9 cellular contexts compared by ENCODE assay signal in the genomic region with DNA sequence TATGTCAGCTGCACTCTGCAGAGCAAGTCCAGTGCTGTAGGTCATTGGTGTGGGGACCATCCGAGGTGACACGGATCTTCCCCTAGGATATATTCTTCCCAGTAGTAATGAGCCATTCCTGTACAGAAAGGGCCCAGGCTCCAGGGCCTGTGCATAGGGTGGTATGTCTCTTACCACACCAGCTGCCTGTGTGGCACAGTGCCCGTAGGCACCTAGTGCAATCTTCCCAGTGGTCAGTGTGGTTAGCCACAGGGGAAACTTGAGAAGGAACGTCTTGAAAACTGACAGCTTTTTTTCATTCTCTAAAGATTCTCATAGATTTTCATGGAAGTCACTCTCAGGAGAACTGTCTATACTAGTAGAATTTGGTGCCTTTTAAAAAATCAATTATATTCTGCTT. TPM values are rescaled to one million over a fixed set of nuclear protein-coding genes. Genes with fewer than 3 reads are reported as not detected.
A peak's percentile ranks its signal among the peaks of the same experiment; 100 is the strongest.
DNase-seq lines count a peak whose midpoint lies in the region; ATAC-seq, FAIRE-seq and TF ChIP-seq lines count a peak whose summit lies in the region.
"Had no signal": no experiment of that assay in that cellular context is flagged by ENCODE, and none has a peak within 500 bp of the region (broad histone marks: within the 10 kb centered on the region; RNA-seq: fewer than 3 reads in every experiment).

No MANE protein-coding gene starts in this region.

- H3K27ac Mint-ChIP-seq in WTC11, result 0 out of 2 replicates have a peak overlapping the region, but pooled peaks have one; percentile 19
- no peak overlapping the region for H3K27ac Mint-ChIP-seq in natural killer cell
- H3K27ac Mint-ChIP-seq in T-helper 2 cell treated with Interferon-gamma antibody and Interleukin-4, amounts not matched to agents 5 μg/mL and 100 μg/mL, for 36 hours, result no peak overlapping the region

- DNase-seq in GF-D8 (lab: John Stamatoyannopoulos, UW) (peak; percentile 63), HTR-8/SVneo (ENCODE audit: insufficient read length, low spot score) (peak; percentile 45), WTC11 (ENCODE audit: low spot score) (no peak), natural killer cell (no peak), NCI-H446 (lab: John Stamatoyannopoulos, UW) (no peak), ureter (ENCODE audit: low spot score) (no peak)
- DNase-seq in T-helper 2 cell treated with Interferon-gamma antibody and Interleukin-4, amounts not matched to agents 5 μg/mL and 100 μg/mL, for 36 hours (ENCODE audit: low spot score), result no peak

- no peaks in the 10 kb centered on the region for H3K9me3 Mint-ChIP-seq in WTC11
- no peaks in the 10 kb centered on the region for H3K9me3 Mint-ChIP-seq in natural killer cell
- no peaks in the 10 kb centered on the region for H3K9me3 Mint-ChIP-seq in T-helper 2 cell treated with Interferon-gamma antibody and Interleukin-4, amounts not matched to agents 5 μg/mL and 100 μg/mL, for 36 hours
- H3K9me3 Mint-ChIP-seq: brain had no signal

- H3K36me3 Mint-ChIP-seq in WTC11 (no peaks in the 10 kb centered on the region), natural killer cell (no peaks in the 10 kb centered on the region)
- no peaks in the 10 kb centered on the region for H3K36me3 Mint-ChIP-seq in T-helper 2 cell treated with Interferon-gamma antibody and Interleukin-4, amounts not matched to agents 5 μg/mL and 100 μg/mL, for 36 hours (ENCODE audit: low read depth)
- H3K36me3 Mint-ChIP-seq: brain had no signal

- FAIRE-seq in HTR-8/SVneo (lab: Jason Lieb, UNC), result peak; percentile 91

- POLR2A ChIA-PET in WTC11 (lab: Charles Lee), result no interaction called here

- H3K4me3 Mint-ChIP-seq in WTC11 (no peak overlapping the region), natural killer cell (no peak overlapping the region)
- H3K4me3 Mint-ChIP-seq in T-helper 2 cell treated with Interferon-gamma antibody and Interleukin-4, amounts not matched to agents 5 μg/mL and 100 μg/mL, for 36 hours, result no peak overlapping the region
- H3K4me3 Mint-ChIP-seq: brain had no signal

- H3K4me1 Mint-ChIP-seq in WTC11, result peaks cover 7% of the 10 kb centered on the region
- peaks cover 8 to 10% of the 10 kb centered on the region in 2 donors for H3K4me1 Mint-ChIP-seq in natural killer cell
- H3K4me1 Mint-ChIP-seq in T-helper 2 cell treated with Interferon-gamma antibody and Interleukin-4, amounts not matched to agents 5 μg/mL and 100 μg/mL, for 36 hours (ENCODE audit: low read depth), result peaks cover 1% of the 10 kb centered on the region

- TF ChIP-seq CTCF in WTC11 (IDR thresholded peaks at IDR 0.05) (no peak), natural killer cell (IDR thresholded peaks at IDR 0.05) (no peak)

- intact Hi-C loops in natural killer cell (cut with micrococcal nuclease), result no loop called here

- H3K27me3 Mint-ChIP-seq in WTC11 (ENCODE audit: low read depth) (no peaks in the 10 kb centered on the region), natural killer cell (ENCODE audit: low read depth in 2 of 2) (peaks cover 2 to 6% of the 10 kb centered on the region in 2 donors)
- H3K27me3 Mint-ChIP-seq in T-helper 2 cell treated with Interferon-gamma antibody and Interleukin-4, amounts not matched to agents 5 μg/mL and 100 μg/mL, for 36 hours (ENCODE audit: low read depth), result no peaks in the 10 kb centered on the region
- H3K27me3 Mint-ChIP-seq: brain had no signal

- ATAC-seq in WTC11, result no peak
- peak in 2 of 3 donors; percentile 46 to 70 for ATAC-seq in natural killer cell
- ATAC-seq in HG03095 (IDR thresholded peaks at IDR 0.05; ENCODE audit: unreplicated experiment), result no peak

- CTCF ChIA-PET in WTC11 (lab: Charles Lee), result interaction anchor here (1.6 to 3.8 kb wide), 3 partner anchors 9 to 25 kb away, joined by 5 to 37 read pairs (median 6); no protein-coding TSS in a partner anchor

TF ChIP-seq in WTC11, 78 proteins besides CTCF, POLR2A, EP300 and RAD21 (continues in another document):
- TF ChIP-seq, protein P1, sequence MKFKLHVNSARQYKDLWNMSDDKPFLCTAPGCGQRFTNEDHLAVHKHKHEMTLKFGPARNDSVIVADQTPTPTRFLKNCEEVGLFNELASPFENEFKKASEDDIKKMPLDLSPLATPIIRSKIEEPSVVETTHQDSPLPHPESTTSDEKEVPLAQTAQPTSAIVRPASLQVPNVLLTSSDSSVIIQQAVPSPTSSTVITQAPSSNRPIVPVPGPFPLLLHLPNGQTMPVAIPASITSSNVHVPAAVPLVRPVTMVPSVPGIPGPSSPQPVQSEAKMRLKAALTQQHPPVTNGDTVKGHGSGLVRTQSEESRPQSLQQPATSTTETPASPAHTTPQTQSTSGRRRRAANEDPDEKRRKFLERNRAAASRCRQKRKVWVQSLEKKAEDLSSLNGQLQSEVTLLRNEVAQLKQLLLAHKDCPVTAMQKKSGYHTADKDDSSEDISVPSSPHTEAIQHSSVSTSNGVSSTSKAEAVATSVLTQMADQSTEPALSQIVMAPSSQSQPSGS (CRISPR knock-in tag; IDR thresholded peaks at IDR 0.05; ENCODE audit: borderline replicate concordance, low read depth), result no peak
- TF ChIP-seq, protein P2, sequence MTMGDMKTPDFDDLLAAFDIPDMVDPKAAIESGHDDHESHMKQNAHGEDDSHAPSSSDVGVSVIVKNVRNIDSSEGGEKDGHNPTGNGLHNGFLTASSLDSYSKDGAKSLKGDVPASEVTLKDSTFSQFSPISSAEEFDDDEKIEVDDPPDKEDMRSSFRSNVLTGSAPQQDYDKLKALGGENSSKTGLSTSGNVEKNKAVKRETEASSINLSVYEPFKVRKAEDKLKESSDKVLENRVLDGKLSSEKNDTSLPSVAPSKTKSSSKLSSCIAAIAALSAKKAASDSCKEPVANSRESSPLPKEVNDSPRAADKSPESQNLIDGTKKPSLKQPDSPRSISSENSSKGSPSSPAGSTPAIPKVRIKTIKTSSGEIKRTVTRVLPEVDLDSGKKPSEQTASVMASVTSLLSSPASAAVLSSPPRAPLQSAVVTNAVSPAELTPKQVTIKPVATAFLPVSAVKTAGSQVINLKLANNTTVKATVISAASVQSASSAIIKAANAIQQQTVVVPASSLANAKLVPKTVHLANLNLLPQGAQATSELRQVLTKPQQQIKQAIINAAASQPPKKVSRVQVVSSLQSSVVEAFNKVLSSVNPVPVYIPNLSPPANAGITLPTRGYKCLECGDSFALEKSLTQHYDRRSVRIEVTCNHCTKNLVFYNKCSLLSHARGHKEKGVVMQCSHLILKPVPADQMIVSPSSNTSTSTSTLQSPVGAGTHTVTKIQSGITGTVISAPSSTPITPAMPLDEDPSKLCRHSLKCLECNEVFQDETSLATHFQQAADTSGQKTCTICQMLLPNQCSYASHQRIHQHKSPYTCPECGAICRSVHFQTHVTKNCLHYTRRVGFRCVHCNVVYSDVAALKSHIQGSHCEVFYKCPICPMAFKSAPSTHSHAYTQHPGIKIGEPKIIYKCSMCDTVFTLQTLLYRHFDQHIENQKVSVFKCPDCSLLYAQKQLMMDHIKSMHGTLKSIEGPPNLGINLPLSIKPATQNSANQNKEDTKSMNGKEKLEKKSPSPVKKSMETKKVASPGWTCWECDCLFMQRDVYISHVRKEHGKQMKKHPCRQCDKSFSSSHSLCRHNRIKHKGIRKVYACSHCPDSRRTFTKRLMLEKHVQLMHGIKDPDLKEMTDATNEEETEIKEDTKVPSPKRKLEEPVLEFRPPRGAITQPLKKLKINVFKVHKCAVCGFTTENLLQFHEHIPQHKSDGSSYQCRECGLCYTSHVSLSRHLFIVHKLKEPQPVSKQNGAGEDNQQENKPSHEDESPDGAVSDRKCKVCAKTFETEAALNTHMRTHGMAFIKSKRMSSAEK (CRISPR knock-in tag; IDR thresholded peaks at IDR 0.05; ENCODE audit: borderline replicate concordance), result no peak
- TF ChIP-seq, protein P3, sequence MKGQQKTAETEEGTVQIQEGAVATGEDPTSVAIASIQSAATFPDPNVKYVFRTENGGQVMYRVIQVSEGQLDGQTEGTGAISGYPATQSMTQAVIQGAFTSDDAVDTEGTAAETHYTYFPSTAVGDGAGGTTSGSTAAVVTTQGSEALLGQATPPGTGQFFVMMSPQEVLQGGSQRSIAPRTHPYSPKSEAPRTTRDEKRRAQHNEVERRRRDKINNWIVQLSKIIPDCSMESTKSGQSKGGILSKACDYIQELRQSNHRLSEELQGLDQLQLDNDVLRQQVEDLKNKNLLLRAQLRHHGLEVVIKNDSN (CRISPR knock-in tag; IDR thresholded peaks at IDR 0.05), result no peak
- TF ChIP-seq, protein P4, sequence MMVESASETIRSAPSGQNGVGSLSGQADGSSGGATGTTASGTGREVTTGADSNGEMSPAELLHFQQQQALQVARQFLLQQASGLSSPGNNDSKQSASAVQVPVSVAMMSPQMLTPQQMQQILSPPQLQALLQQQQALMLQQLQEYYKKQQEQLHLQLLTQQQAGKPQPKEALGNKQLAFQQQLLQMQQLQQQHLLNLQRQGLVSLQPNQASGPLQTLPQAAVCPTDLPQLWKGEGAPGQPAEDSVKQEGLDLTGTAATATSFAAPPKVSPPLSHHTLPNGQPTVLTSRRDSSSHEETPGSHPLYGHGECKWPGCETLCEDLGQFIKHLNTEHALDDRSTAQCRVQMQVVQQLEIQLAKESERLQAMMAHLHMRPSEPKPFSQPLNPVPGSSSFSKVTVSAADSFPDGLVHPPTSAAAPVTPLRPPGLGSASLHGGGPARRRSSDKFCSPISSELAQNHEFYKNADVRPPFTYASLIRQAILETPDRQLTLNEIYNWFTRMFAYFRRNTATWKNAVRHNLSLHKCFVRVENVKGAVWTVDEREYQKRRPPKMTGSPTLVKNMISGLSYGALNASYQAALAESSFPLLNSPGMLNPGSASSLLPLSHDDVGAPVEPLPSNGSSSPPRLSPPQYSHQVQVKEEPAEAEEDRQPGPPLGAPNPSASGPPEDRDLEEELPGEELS (CRISPR knock-in tag; IDR thresholded peaks at IDR 0.05), result no peak
- TF ChIP-seq ZNF232 (CRISPR knock-in tag; IDR thresholded peaks at IDR 0.05) (no peak), TCF7 (CRISPR knock-in tag; IDR thresholded peaks at IDR 0.05; ENCODE audit: low read depth) (no peak), NR3C1 (CRISPR knock-in tag; conservative IDR thresholded peaks at IDR 0.05; ENCODE audit: low read depth) (no peak), CREM (CRISPR knock-in tag; IDR thresholded peaks at IDR 0.05) (no peak), PRRX2 (CRISPR knock-in tag; IDR thresholded peaks at IDR 0.05) (no peak), NFE2L1 (CRISPR knock-in tag; IDR thresholded peaks at IDR 0.05) (no peak)

RNA-seq across cellular contexts. Expression of a gene that starts 39.8 kb away (rescaled TPM):
- total RNA-seq in WTC11 (2021) (27.7 to 29.3 TPM (median 28.9 TPM) in 3 replicates), natural killer cell (1 to 10 TPM; 3.9 to 4.9 (median 4.2) TPM), ureter (99.1 TPM)

Comparison
In these comparisons a context has a peak if more than half of its experiments do, and no peak if none do; other contexts are left out.
1. DNase-seq: peak in GF-D8 (single experiment) and HTR-8/SVneo (single experiment); none in WTC11 (single experiment), natural killer cell (single experiment), T-helper 2 cell treated with Interferon-gamma antibody and Interleukin-4, amounts not matched to agents 5 μg/mL and 100 μg/mL, for 36 hours (single experiment), NCI-H446 (0 of 2) and ureter (single experiment).
2. ATAC-seq: peak in natural killer cell (2 of 3); none in WTC11 (single experiment) and HG03095 (single experiment).